Comparison of ENCODE assay signal across 4 cellular contexts in genomic region chr2:78973630-78974029, GRCh38. TPM values are rescaled to one million over a fixed set of nuclear protein-coding genes. Genes with fewer than 3 reads are reported as not detected.
"Had no signal": no experiment of that assay in that cellular context is flagged by ENCODE, and none has a peak within 500 bp of the region (broad histone marks: within the 10 kb centered on the region; RNA-seq: fewer than 3 reads in every experiment).

No MANE protein-coding gene starts in this region.

- DNase-seq: GDM1, GF-D8 had no signal

- H3K4me3 ChIP-seq: GM12878 had no signal

- ATAC-seq: GM12878 had no signal

RNA-seq across cellular contexts. Expression of gene REG3G, which starts 51.9 kb away (rescaled TPM):
- total RNA-seq: G401 had no signal
- polyA plus RNA-seq: GM12878 had no signal
